ENCODE assay signal across 8 cellular contexts in genomic region chr11:9280655-9281301, GRCh38. TPM values are rescaled to one million over a fixed set of nuclear protein-coding genes. Genes with fewer than 3 reads are reported as not detected.
DNase-seq lines count a peak whose midpoint lies in the region; ATAC-seq lines count a peak whose summit lies in the region.

No MANE protein-coding gene starts in this region.

- H3K27me3 Mint-ChIP-seq in activated CD8-positive, alpha-beta T cell treated with anti-CD3 and anti-CD28 coated beads, Interleukin-2, amount 10 ng/mL, durations not matched to agents 7 days and 5 days (ENCODE audit: low read depth) = no peaks in the 10 kb centered on the region

- ATAC-seq in GM18508 (IDR thresholded peaks at IDR 0.05; ENCODE audit: insufficient read depth, unreplicated experiment) (peak; percentile 77), HG02623 (IDR thresholded peaks at IDR 0.05; ENCODE audit: unreplicated experiment) (peak; percentile 85), GM21526 (IDR thresholded peaks at IDR 0.05; ENCODE audit: low FRiP score, unreplicated experiment) (no peak)
- ATAC-seq in activated CD8-positive, alpha-beta T cell treated with anti-CD3 and anti-CD28 coated beads, Interleukin-2, amount 10 ng/mL, durations not matched to agents 7 days and 5 days = peak; percentile 95

- H3K4me1 Mint-ChIP-seq in activated CD8-positive, alpha-beta T cell treated with anti-CD3 and anti-CD28 coated beads, Interleukin-2, amount 10 ng/mL, durations not matched to agents 7 days and 5 days (ENCODE audit: low read depth) = peaks cover 20% of the 10 kb centered on the region

- peak overlapping the region; percentile 72 for H3K27ac Mint-ChIP-seq in activated CD8-positive, alpha-beta T cell treated with anti-CD3 and anti-CD28 coated beads, Interleukin-2, amount 10 ng/mL, durations not matched to agents 7 days and 5 days

- POLR2A ChIA-PET in activated CD8-positive, alpha-beta T cell treated with anti-CD3 and anti-CD28 coated beads, Interleukin-2, amount 10 ng/mL, durations not matched to agents 7 days and 5 days (lab: Charles Lee) = interaction anchor here (0.9 to 1.8 kb wide), 6 partner anchors 13 to 180 kb away, joined by 4 to 12 read pairs (median 5); partner anchors contain the start of genes IPO7 and ZNF143

- no peaks in the 10 kb centered on the region for H3K9me3 Mint-ChIP-seq in activated CD8-positive, alpha-beta T cell treated with anti-CD3 and anti-CD28 coated beads, Interleukin-2, amount 10 ng/mL, durations not matched to agents 7 days and 5 days (ENCODE audit: insufficient read depth)

- peak overlapping the region; percentile 61 for H3K4me3 Mint-ChIP-seq in activated CD8-positive, alpha-beta T cell treated with anti-CD3 and anti-CD28 coated beads, Interleukin-2, amount 10 ng/mL, durations not matched to agents 7 days and 5 days

- DNase-seq in NCI-H1930 (lab: John Stamatoyannopoulos, UW) (peak; percentile 16 to 83), glomerular visceral epithelial cell (ENCODE audit: extremely low spot score) (peak; percentile 78), NCI-H187 treated with DMSO at 0.1 percent for 48 hours (lab: John Stamatoyannopoulos, UW) (no peak)
- DNase-seq in activated CD8-positive, alpha-beta T cell treated with anti-CD3 and anti-CD28 coated beads, Interleukin-2, amount 10 ng/mL, durations not matched to agents 7 days and 5 days = peak; percentile 83
- peak; percentile 6 to 71 (median 57) for DNase-seq in stimulated activated naive CD4-positive, alpha-beta T cell (lab: John Stamatoyannopoulos, UW)

- CTCF ChIA-PET in activated CD8-positive, alpha-beta T cell treated with anti-CD3 and anti-CD28 coated beads, Interleukin-2, amount 10 ng/mL, durations not matched to agents 7 days and 5 days (lab: Charles Lee) = interaction anchor here (0.6 to 2.0 kb wide), 14 partner anchors 17 to 255 kb away, joined by 3 to 9 read pairs (median 4); no protein-coding TSS in a partner anchor

- H3K36me3 Mint-ChIP-seq in activated CD8-positive, alpha-beta T cell treated with anti-CD3 and anti-CD28 coated beads, Interleukin-2, amount 10 ng/mL, durations not matched to agents 7 days and 5 days (ENCODE audit: low read depth) = peaks cover 26% of the 10 kb centered on the region

RNA-seq across cellular contexts. Expression of gene DENND5A, which starts 15.6 kb away (rescaled TPM):
- 10 to 100 TPM; 78.5 to 81.1 TPM for total RNA-seq in activated CD8-positive, alpha-beta T cell treated with anti-CD3 and anti-CD28 coated beads, Interleukin-2, amount 10 ng/mL, durations not matched to agents 7 days and 5 days

RNA-seq across cellular contexts. Expression of gene TMEM41B, which starts 33.6 kb away (rescaled TPM):
- total RNA-seq in activated CD8-positive, alpha-beta T cell treated with anti-CD3 and anti-CD28 coated beads, Interleukin-2, amount 10 ng/mL, durations not matched to agents 7 days and 5 days = 10 to 100 TPM; 32.7 to 32.8 TPM
